ENCODE assay signal across 32 cellular contexts in the genomic region with DNA sequence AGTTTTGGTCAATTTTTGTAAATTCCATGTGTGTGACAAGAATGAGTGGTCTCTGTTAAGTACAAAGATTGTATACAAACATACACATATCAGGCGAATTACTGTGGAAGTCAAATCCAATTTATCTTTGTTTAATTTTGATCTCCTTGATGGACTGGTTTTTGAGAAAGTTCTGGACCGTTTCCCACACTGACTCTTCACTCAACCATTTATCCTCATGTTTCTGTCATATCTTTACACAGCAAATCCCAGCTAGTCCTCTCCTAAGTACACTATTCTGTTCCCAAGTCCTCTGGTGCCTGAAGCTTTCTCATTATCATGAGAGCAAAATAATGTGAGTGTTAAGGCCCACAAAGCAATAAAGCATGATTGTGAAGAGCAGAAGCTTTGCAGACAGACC.
"Had no signal": no experiment of that assay in that cellular context is flagged by ENCODE, and none has a peak within 500 bp of the region (broad histone marks: within the 10 kb centered on the region; RNA-seq: fewer than 3 reads in every experiment).

No MANE protein-coding gene starts in this region.

- ATAC-seq: activated naive CD8-positive, alpha-beta T cell treated with anti-CD3 and anti-CD28 coated beads, Interleukin-2, amount 50 U/mL, for 24 hours; activated T-cell treated with anti-CD3 and anti-CD28 coated beads, Interleukin-2, amount 50 U/mL, for 72 hours; foreskin keratinocyte; gastrocnemius medialis; heart left ventricle; WTC11 had no signal

- H3K27ac ChIP-seq: adrenal gland, breast epithelium, cardiac muscle cell, colonic mucosa, epithelial cell of prostate, foreskin keratinocyte, gastrocnemius medialis, heart left ventricle had no signal

- H3K4me1 ChIP-seq: adrenal gland, breast epithelium, colonic mucosa, foreskin keratinocyte, gastrocnemius medialis, heart left ventricle had no signal

- H3K9me3 ChIP-seq: adrenal gland, breast epithelium, colonic mucosa, gastrocnemius medialis, heart left ventricle had no signal

- H3K9me3 Mint-ChIP-seq: activated CD4-positive, alpha-beta T cell treated with anti-CD3 and anti-CD28 coated beads, Interleukin-2, amount 10 ng/mL, durations not matched to agents 7 days and 5 days; WTC11 had no signal

- DNase-seq: activated CD4-positive, alpha-beta memory T cell treated with anti-CD3 and anti-CD28 coated beads, Interleukin-2, amount 10 ng/mL, durations not matched to agents 7 days and 5 days; activated CD4-positive, alpha-beta T cell treated with anti-CD3 and anti-CD28 coated beads for 1 hour; activated CD4-positive, alpha-beta T cell treated with anti-CD3 and anti-CD28 coated beads for 4 hours; activated CD4-positive, alpha-beta T cell treated with anti-CD3 and anti-CD28 coated beads, Interleukin-2, amount 10 ng/mL, durations not matched to agents 7 days and 5 days; activated CD4-positive, alpha-beta T cell treated with anti-CD3 and anti-CD28 coated beads, Interleukin-2, amount 50 U/mL, for 4 hours; activated CD8-positive, alpha-beta memory T cell treated with anti-CD3 and anti-CD28 coated beads, Interleukin-2, amount 50 U/mL, for 48 hours; activated gamma-delta T cell; activated naive CD4-positive, alpha-beta T cell treated with Interleukin-2 at 50 U/mL for 16 hours; activated naive CD8-positive, alpha-beta T cell treated with anti-CD3 and anti-CD28 coated beads for 36 hours; activated naive CD8-positive, alpha-beta T cell treated with anti-CD3 and anti-CD28 coated beads, Interleukin-2, amount 50 U/mL, for 24 hours; activated T-cell treated with anti-CD3 and anti-CD28 coated beads for 4 hours; activated T-cell treated with anti-CD3 and anti-CD28 coated beads, Interleukin-2, amount 50 U/mL, for 24 hours; activated T-cell treated with anti-CD3 and anti-CD28 coated beads, Interleukin-2, amount 50 U/mL, for 72 hours; adrenal gland; amygdala; aorta; central memory CD4-positive, alpha-beta T cell; cerebellar nuclear complex; colonic mucosa; effector CD8-positive, alpha-beta T cell; foreskin keratinocyte; gastrocnemius medialis; glutamatergic neuron; heart left ventricle; hypothalamus; T-helper 2 cell had no signal

- H3K27me3 Mint-ChIP-seq: activated CD4-positive, alpha-beta memory T cell treated with anti-CD3 and anti-CD28 coated beads, Interleukin-2, amount 10 ng/mL, durations not matched to agents 7 days and 5 days; activated CD4-positive, alpha-beta T cell treated with anti-CD3 and anti-CD28 coated beads, Interleukin-2, amount 10 ng/mL, durations not matched to agents 7 days and 5 days; activated naive CD4-positive, alpha-beta T cell treated with anti-CD3 and anti-CD28 coated beads, Interleukin-2, amount 50 U/mL, for 24 hours; activated naive CD8-positive, alpha-beta T cell treated with anti-CD3 and anti-CD28 coated beads, Interleukin-2, amount 50 U/mL, for 24 hours; activated T-cell treated with anti-CD3 and anti-CD28 coated beads, Interleukin-2, amount 50 U/mL, for 24 hours had no signal

- H3K4me3 ChIP-seq: adrenal gland, breast epithelium, cardiac muscle cell, colonic mucosa, gastrocnemius medialis, heart left ventricle had no signal

- H3K36me3 Mint-ChIP-seq: activated naive CD4-positive, alpha-beta T cell treated with anti-CD3 and anti-CD28 coated beads, Interleukin-2, amount 50 U/mL, for 24 hours; activated naive CD8-positive, alpha-beta T cell treated with anti-CD3 and anti-CD28 coated beads for 36 hours; brain; WTC11 had no signal

- H3K4me1 Mint-ChIP-seq: activated CD4-positive, alpha-beta memory T cell treated with anti-CD3 and anti-CD28 coated beads, Interleukin-2, amount 10 ng/mL, durations not matched to agents 7 days and 5 days; activated CD4-positive, alpha-beta T cell treated with anti-CD3 and anti-CD28 coated beads, Interleukin-2, amount 10 ng/mL, durations not matched to agents 7 days and 5 days; activated naive CD4-positive, alpha-beta T cell treated with anti-CD3 and anti-CD28 coated beads, Interleukin-2, amount 50 U/mL, for 24 hours; activated naive CD8-positive, alpha-beta T cell treated with anti-CD3 and anti-CD28 coated beads for 36 hours; activated naive CD8-positive, alpha-beta T cell treated with anti-CD3 and anti-CD28 coated beads, Interleukin-2, amount 50 U/mL, for 24 hours; brain had no signal

- H3K27me3 ChIP-seq: adrenal gland, breast epithelium, cardiac muscle cell, colonic mucosa, gastrocnemius medialis, heart left ventricle had no signal

- H3K4me3 Mint-ChIP-seq: activated CD4-positive, alpha-beta memory T cell treated with anti-CD3 and anti-CD28 coated beads, Interleukin-2, amount 10 ng/mL, durations not matched to agents 7 days and 5 days; activated CD4-positive, alpha-beta T cell treated with anti-CD3 and anti-CD28 coated beads, Interleukin-2, amount 10 ng/mL, durations not matched to agents 7 days and 5 days; activated naive CD4-positive, alpha-beta T cell treated with anti-CD3 and anti-CD28 coated beads, Interleukin-2, amount 50 U/mL, for 24 hours; activated naive CD8-positive, alpha-beta T cell treated with anti-CD3 and anti-CD28 coated beads for 36 hours; activated naive CD8-positive, alpha-beta T cell treated with anti-CD3 and anti-CD28 coated beads, Interleukin-2, amount 50 U/mL, for 24 hours; activated T-cell treated with anti-CD3 and anti-CD28 coated beads, Interleukin-2, amount 50 U/mL, for 24 hours; activated T-cell treated with anti-CD3 and anti-CD28 coated beads, Interleukin-2, amount 50 U/mL, for 72 hours; brain; WTC11 had no signal

- H3K36me3 ChIP-seq: adrenal gland, breast epithelium, cardiac muscle cell, colonic mucosa, gastrocnemius medialis, heart left ventricle had no signal

- H3K27ac Mint-ChIP-seq: activated CD4-positive, alpha-beta memory T cell treated with anti-CD3 and anti-CD28 coated beads, Interleukin-2, amount 10 ng/mL, durations not matched to agents 7 days and 5 days; activated CD4-positive, alpha-beta T cell treated with anti-CD3 and anti-CD28 coated beads, Interleukin-2, amount 10 ng/mL, durations not matched to agents 7 days and 5 days; activated naive CD4-positive, alpha-beta T cell treated with anti-CD3 and anti-CD28 coated beads, Interleukin-2, amount 50 U/mL, for 24 hours; activated naive CD8-positive, alpha-beta T cell treated with anti-CD3 and anti-CD28 coated beads for 36 hours; activated naive CD8-positive, alpha-beta T cell treated with anti-CD3 and anti-CD28 coated beads, Interleukin-2, amount 50 U/mL, for 24 hours; activated T-cell treated with anti-CD3 and anti-CD28 coated beads, Interleukin-2, amount 50 U/mL, for 24 hours; activated T-cell treated with anti-CD3 and anti-CD28 coated beads, Interleukin-2, amount 50 U/mL, for 72 hours; brain; WTC11 had no signal
